Comparison of ENCODE assay signal across 9 cellular contexts in the genomic region with DNA sequence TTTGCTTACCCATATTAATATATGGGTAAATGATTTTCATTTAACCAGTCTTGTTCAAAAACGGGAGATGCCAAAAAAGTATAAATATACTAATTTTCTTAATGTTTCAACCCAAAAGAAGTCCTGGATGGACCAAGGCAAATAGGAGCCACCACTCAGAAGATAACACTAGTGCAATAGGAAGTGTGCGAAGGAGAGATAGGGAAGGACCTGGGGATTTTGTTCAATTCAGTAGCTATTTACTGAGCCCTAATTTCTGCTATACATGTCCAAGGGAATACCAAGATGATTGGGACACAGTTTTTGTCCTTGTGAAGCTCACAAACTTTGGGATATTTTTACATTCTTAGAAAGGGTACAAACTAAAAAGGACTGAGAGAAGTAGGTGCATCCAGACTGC. TPM values are rescaled to one million over a fixed set of nuclear protein-coding genes. Genes with fewer than 3 reads are reported as not detected.
DNase-seq lines count a peak whose midpoint lies in the region; ATAC-seq, FAIRE-seq and TF ChIP-seq lines count a peak whose summit lies in the region.
"Had no signal": no experiment of that assay in that cellular context is flagged by ENCODE, and none has a peak within 500 bp of the region (broad histone marks: within the 10 kb centered on the region; RNA-seq: fewer than 3 reads in every experiment).

No MANE protein-coding gene starts in this region.

- H3K4me1 ChIP-seq in A549 (peaks cover 26% of the 10 kb centered on the region; the same call in 2 of the 3 replicates), HepG2 (ENCODE audit: insufficient read depth, low read length) (peaks cover 68% of the 10 kb centered on the region)

- DNase-seq in A549 (ENCODE audit: low read depth in 1 of 2, low spot score in 1 of 2): no peak
- no peak for DNase-seq in HFF-Myc (ENCODE audit: extremely low read depth, low read depth)
- DNase-seq in activated naive CD8-positive, alpha-beta T cell treated with anti-CD3 and anti-CD28 coated beads, Interleukin-2, amount 50 U/mL, for 24 hours: no peak
- DNase-seq in HepG2 (ENCODE audit: low spot score): no peak
- DNase-seq in anterior cingulate cortex (lab: John Stamatoyannopoulos, UW): no peak
- DNase-seq in GM19240 (ENCODE audit: insufficient read length, low spot score): no peak

- TSS peak; percentile 60 for BruUV-seq in HepG2 (replicated peaks; lab: Mats Ljungman, UMichigan)

- no peak for ATAC-seq in A549
- ATAC-seq in activated naive CD8-positive, alpha-beta T cell treated with anti-CD3 and anti-CD28 coated beads, Interleukin-2, amount 50 U/mL, for 24 hours: no peak
- ATAC-seq in HepG2: no peak
- ATAC-seq in GM21825 (IDR thresholded peaks at IDR 0.05; ENCODE audit: unreplicated experiment): no peak
- no peak for ATAC-seq in GM19324 (IDR thresholded peaks at IDR 0.05; ENCODE audit: low FRiP score, unreplicated experiment)

- H3K4me2 ChIP-seq in A549 (peak overlapping the region; percentile 75), HepG2 (ENCODE audit: low read depth, low read length) (peak overlapping the region; percentile 87)

- intact Hi-C loops in HepG2 (cut with micrococcal nuclease; ENCODE audit: unreplicated experiment): loop anchor here (2.0 kb wide), 1 partner anchor 577 kb away; the partner anchor contains the start of gene ETNK1

- H4K20me1 ChIP-seq in HepG2 (ENCODE audit: insufficient read depth, low read length): no peaks in the 10 kb centered on the region

- POLR2A ChIA-PET in A549 (lab: Yijun Ruan, JAX): no interaction called here
- POLR2A ChIA-PET in HepG2 (lab: Yijun Ruan, JAX): no interaction called here

- no peaks in the 10 kb centered on the region for H3K9me3 Mint-ChIP-seq in activated naive CD8-positive, alpha-beta T cell treated with anti-CD3 and anti-CD28 coated beads, Interleukin-2, amount 50 U/mL, for 24 hours

- H3K4me1 Mint-ChIP-seq in activated naive CD8-positive, alpha-beta T cell treated with anti-CD3 and anti-CD28 coated beads, Interleukin-2, amount 50 U/mL, for 24 hours: peaks cover 39% of the 10 kb centered on the region

- WGBS in A549 (ENCODE audit: missing lambda C conversion rate): 63% methylated on average over 2 of the region's 2 CpGs
- 95% methylated on average over 2 of the region's 2 CpGs for WGBS in HepG2 (ENCODE audit: low lambda C conversion rate)

- CTCF ChIA-PET in A549 (lab: Yijun Ruan, JAX) (interaction anchor here (0.5 kb wide), 1 partner anchor 11 kb away, joined by 3 read pairs; no protein-coding TSS in a partner anchor), HepG2 (lab: Yijun Ruan, JAX; ENCODE audit: low intra/inter-chr PET ratio, low total read pairs) (no interaction called here)

- H3K4me3 Mint-ChIP-seq in activated naive CD8-positive, alpha-beta T cell treated with anti-CD3 and anti-CD28 coated beads, Interleukin-2, amount 50 U/mL, for 24 hours: peak overlapping the region; percentile 93

- TF ChIP-seq EP300 in A549 (IDR thresholded peaks at IDR 0.05) (no peak), HepG2 (IDR thresholded peaks at IDR 0.05; ENCODE audit: low read depth in 2 of 2, low read length in 2 of 2) (no peak), HepG2 (CRISPR knock-in tag; IDR thresholded peaks at IDR 0.05; ENCODE audit: borderline replicate concordance) (no peak)

- H3K36me3 Mint-ChIP-seq in activated naive CD8-positive, alpha-beta T cell treated with anti-CD3 and anti-CD28 coated beads, Interleukin-2, amount 50 U/mL, for 24 hours (ENCODE audit: low read depth): peaks cover 8% of the 10 kb centered on the region

- no peak for TF ChIP-seq POLR2A in A549 (IDR thresholded peaks at IDR 0.05; ENCODE audit: low read length)
- TF ChIP-seq POLR2A in HepG2 (IDR thresholded peaks at IDR 0.05; ENCODE audit: insufficient read depth in 1 of 2, low read depth in 2 of 2, low read length in 2 of 2): no peak

- no peaks in the 10 kb centered on the region; a peak in 1 of 5 replicates for H3K27me3 ChIP-seq in HepG2 (ENCODE audit: control insufficient read depth in 1 of 2, insufficient read depth in 2 of 2, low read length in 2 of 2)

- no peak for FAIRE-seq in A549 (lab: Jason Lieb, UNC)
- FAIRE-seq in HepG2 (lab: Jason Lieb, UNC): no peak
- FAIRE-seq: RCC 7860 had no signal

- H3K79me2 ChIP-seq in HepG2 (ENCODE audit: insufficient read depth, low read length): peaks cover 8% of the 10 kb centered on the region

- H3K9me3 ChIP-seq in A549: no peaks in the 10 kb centered on the region
- no peaks in the 10 kb centered on the region for H3K9me3 ChIP-seq in HepG2 (ENCODE audit: low read length)

- TF ChIP-seq CTCF in A549 (IDR thresholded peaks at IDR 0.05): no peak
- TF ChIP-seq CTCF in HFF-Myc (IDR thresholded peaks at IDR 0.05; ENCODE audit: low read depth, low read length, missing control alignments): no peak
- TF ChIP-seq CTCF in HepG2 (CRISPR knock-in tag; IDR thresholded peaks at IDR 0.05): no peak

- no peaks in the 10 kb centered on the region for H3K36me3 ChIP-seq in HepG2 (replicated peaks in 1 of 2; ENCODE audit: control insufficient read depth in 1 of 2, insufficient read depth in 2 of 2, low read length in 2 of 2)

- peak overlapping the region; percentile 83; the same call in 1 of the 2 replicates for H3K9ac ChIP-seq in HepG2 (ENCODE audit: insufficient read depth, low read depth, low read length)

- no peak overlapping the region for H3K27ac ChIP-seq in A549
- no peak overlapping the region for H3K27ac ChIP-seq in HepG2 (ENCODE audit: extremely low read length, insufficient read depth, low read length)

- H3K4me3 ChIP-seq in A549 (peak overlapping the region; percentile 96; the same call in 2 of the 3 replicates), HFF-Myc (replicated peaks; ENCODE audit: low read depth, low read length) (peak overlapping the region; percentile 90; the same call in 1 of the 2 replicates), HepG2 (replicated peaks in 1 of 3; ENCODE audit: insufficient read depth in 1 of 3, low read depth in 2 of 3, low read length in 3 of 3) (peak overlapping the region in 1 of 3 experiments; percentile 99; a peak in 1 of 6 replicates)

- no peak overlapping the region for H2AFZ ChIP-seq in HepG2 (ENCODE audit: low read length)

- in situ Hi-C loops in HepG2 (cut with HindIII; ENCODE audit: extremely low pct_ligation_motif_present, low pct_unique_long_range_greater_than_20kb): loop anchor here (25.0 kb wide), 1 partner anchor 535 kb away; the partner anchor contains the start of genes GOLT1B and RECQL

- TF ChIP-seq RAD21 in A549 (conservative IDR thresholded peaks at IDR 0.05 in 1 of 2, IDR thresholded peaks at IDR 0.05 in 1 of 2): no peak
- TF ChIP-seq RAD21 in HepG2 (CRISPR knock-in tag; IDR thresholded peaks at IDR 0.05): no peak

- H3K27ac Mint-ChIP-seq in activated naive CD8-positive, alpha-beta T cell treated with anti-CD3 and anti-CD28 coated beads, Interleukin-2, amount 50 U/mL, for 24 hours: no peak overlapping the region

- H3K27me3 Mint-ChIP-seq in activated naive CD8-positive, alpha-beta T cell treated with anti-CD3 and anti-CD28 coated beads, Interleukin-2, amount 50 U/mL, for 24 hours: no peaks in the 10 kb centered on the region

TF ChIP-seq in A549, 52 proteins besides CTCF, POLR2A, EP300 and RAD21 (continues in another document):
- TF ChIP-seq ZNF302 (CRISPR knock-in tag; IDR thresholded peaks at IDR 0.05): no peak
- TF ChIP-seq HEYL (CRISPR knock-in tag; IDR thresholded peaks at IDR 0.05): no peak
- no peak for TF ChIP-seq RNF2 (IDR thresholded peaks at IDR 0.05; ENCODE audit: borderline replicate concordance, low read depth)

TF ChIP-seq in HepG2, 621 proteins besides CTCF, POLR2A, EP300 and RAD21 (continues in another document):
- TF ChIP-seq, protein P1, sequence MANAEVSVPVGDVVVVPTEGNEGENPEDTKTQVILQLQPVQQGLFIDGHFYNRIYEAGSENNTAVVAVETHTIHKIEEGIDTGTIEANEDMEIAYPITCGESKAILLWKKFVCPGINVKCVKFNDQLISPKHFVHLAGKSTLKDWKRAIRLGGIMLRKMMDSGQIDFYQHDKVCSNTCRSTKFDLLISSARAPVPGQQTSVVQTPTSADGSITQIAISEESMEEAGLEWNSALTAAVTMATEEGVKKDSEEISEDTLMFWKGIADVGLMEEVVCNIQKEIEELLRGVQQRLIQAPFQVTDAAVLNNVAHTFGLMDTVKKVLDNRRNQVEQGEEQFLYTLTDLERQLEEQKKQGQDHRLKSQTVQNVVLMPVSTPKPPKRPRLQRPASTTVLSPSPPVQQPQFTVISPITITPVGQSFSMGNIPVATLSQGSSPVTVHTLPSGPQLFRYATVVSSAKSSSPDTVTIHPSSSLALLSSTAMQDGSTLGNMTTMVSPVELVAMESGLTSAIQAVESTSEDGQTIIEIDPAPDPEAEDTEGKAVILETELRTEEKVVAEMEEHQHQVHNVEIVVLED (CRISPR knock-in tag; IDR thresholded peaks at IDR 0.05; ENCODE audit: borderline replicate concordance): no peak

RNA-seq across cellular contexts. Expression of gene CMAS, which starts 1.5 kb away (rescaled TPM):
- polyA plus RNA-seq in A549 (2011; rRNA removed): 63.4 and 68.2 TPM in 2 replicates
- polyA plus RNA-seq in A549 (2012; cell fraction: cytosol; rRNA removed): 20.8 and 21.5 TPM in 2 replicates
- 6.4 and 8.9 TPM in 2 replicates for polyA plus RNA-seq in A549 (2012; cell fraction: nucleus; rRNA removed)
- polyA plus RNA-seq in A549 (2017; fragmentation: RNase III; extraction: RNeasy Plus Mini Kit Qiagen cat#74134 plus additional on column Dnase treatment): 45.3 to 47.1 TPM (median 46.7 TPM) in 3 replicates
- polyA minus RNA-seq in A549 (2011; rRNA and poly(A)+ RNA removed): 4.9 and 5.0 TPM in 2 replicates
- 21.3 and 36.9 TPM in 2 replicates for total RNA-seq in HepG2 (2016; rRNA removed; fragmentation: Illumina TruSeq; extraction: Trizol)
- 4.4 and 5.2 TPM in 2 replicates for total RNA-seq in HepG2 (2016; cell fraction: cytosol; rRNA removed; fragmentation: Illumina TruSeq; extraction: Trizol; ENCODE audit: low read depth)
- total RNA-seq in HepG2 (2016; cell fraction: insoluble cytoplasmic fraction; rRNA removed; fragmentation: Illumina TruSeq; extraction: Trizol): 23.1 and 33.9 TPM in 2 replicates
- total RNA-seq in HepG2 (2016; cell fraction: membrane; rRNA removed; fragmentation: Illumina TruSeq; extraction: Trizol): 14.8 and 16.3 TPM in 2 replicates
- 14.6 and 15.2 TPM in 2 replicates for total RNA-seq in HepG2 (2016; cell fraction: nucleus; rRNA removed; fragmentation: Illumina TruSeq; extraction: Trizol)
- polyA plus RNA-seq in HepG2 (2011; rRNA removed): 10.2 and 14.0 TPM in 2 replicates
- 5.4 and 7.3 TPM in 2 replicates for polyA plus RNA-seq in HepG2 (2011; cell fraction: cytosol; rRNA removed)
- 3.2 and 3.8 TPM in 2 replicates for polyA plus RNA-seq in HepG2 (2011; cell fraction: nucleus; rRNA removed)
- polyA plus RNA-seq in HepG2 (2012): 21.3 and 28.2 TPM in 2 replicates
- polyA plus RNA-seq in HepG2 (2016; cell fraction: cytosol; fragmentation: Illumina TruSeq; extraction: Trizol; ENCODE audit: low read depth): 6.6 and 9.0 TPM in 2 replicates
- 48.7 and 54.8 TPM in 2 replicates for polyA plus RNA-seq in HepG2 (2016; cell fraction: insoluble cytoplasmic fraction; fragmentation: Illumina TruSeq; extraction: Trizol; ENCODE audit: low read depth)
- polyA plus RNA-seq in HepG2 (2016; cell fraction: membrane; fragmentation: Illumina TruSeq; extraction: Trizol; ENCODE audit: low read depth): 16.4 and 17.9 TPM in 2 replicates
- polyA plus RNA-seq in HepG2 (2016; cell fraction: nucleus; fragmentation: Illumina TruSeq; extraction: Trizol; ENCODE audit: insufficient read depth, low read depth): 29.4 and 31.0 TPM in 2 replicates
- polyA minus RNA-seq in HepG2 (2011; rRNA and poly(A)+ RNA removed; ENCODE audit: low replicate concordance): 1.9 and 2.7 TPM in 2 replicates
- 6.2 and 6.4 TPM in 2 replicates for polyA minus RNA-seq in HepG2 (2011; cell fraction: cytosol; rRNA and poly(A)+ RNA removed)
- 6.8 and 7.2 TPM in 2 replicates for polyA minus RNA-seq in HepG2 (2011; cell fraction: nucleus; rRNA and poly(A)+ RNA removed)
